In the genomic region with DNA sequence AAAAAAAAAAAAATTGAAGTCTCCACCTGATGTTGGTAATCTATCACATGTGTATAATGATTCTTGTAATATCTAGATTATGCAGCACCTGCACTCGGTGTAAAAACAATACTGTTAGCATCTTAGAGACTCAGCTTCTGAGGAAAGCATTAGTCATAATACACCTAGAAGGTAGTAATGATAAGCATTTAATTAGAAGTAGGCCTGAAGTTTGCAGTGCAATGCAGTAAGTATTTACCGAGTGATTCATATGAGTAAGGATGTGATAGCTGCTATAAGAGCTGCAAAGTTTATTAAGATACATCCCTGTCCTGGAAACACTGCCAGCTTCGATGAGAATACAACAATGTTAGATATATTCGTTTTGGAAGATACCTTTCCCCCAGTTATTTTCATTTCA, we compare ENCODE assay signal across 23 cellular contexts.
DNase-seq lines count a peak whose midpoint lies in the region; ATAC-seq, FAIRE-seq and TF ChIP-seq lines count a peak whose summit lies in the region.
"Had no signal": no experiment of that assay in that cellular context is flagged by ENCODE, and none has a peak within 500 bp of the region (broad histone marks: within the 10 kb centered on the region; RNA-seq: fewer than 3 reads in every experiment).

No MANE protein-coding gene starts in this region.

- no peak overlapping the region for H3K4me3 Mint-ChIP-seq in endothelial cell (ENCODE audit: unreplicated experiment)
- H3K4me3 Mint-ChIP-seq: CD4-positive, alpha-beta T cell; T-cell had no signal

- peaks cover 1% of the 10 kb centered on the region for H3K27me3 Mint-ChIP-seq in endothelial cell (ENCODE audit: unreplicated experiment)
- H3K27me3 Mint-ChIP-seq: CD4-positive, alpha-beta T cell; T-cell had no signal

- H3K4me2 ChIP-seq in A549, result peak overlapping the region; percentile 76
- no peak overlapping the region for H3K4me2 ChIP-seq in GM23248 (ENCODE audit: unreplicated experiment)
- H3K4me2 ChIP-seq: BLaER1 had no signal

- H3K79me2 ChIP-seq in GM23248 (ENCODE audit: insufficient read depth), result peaks cover 22% of the 10 kb centered on the region

- H3K9me3 Mint-ChIP-seq in endothelial cell (ENCODE audit: unreplicated experiment), result no peaks in the 10 kb centered on the region

- in situ Hi-C loops in GM23248 (cut with MboI), result no loop called here

- no peak for TF ChIP-seq POLR2A in A549 (IDR thresholded peaks at IDR 0.05; ENCODE audit: low read length)

- H3K9ac ChIP-seq in GM23248, result no peak overlapping the region
- H3K9ac ChIP-seq: BLaER1 had no signal

- H2AFZ ChIP-seq in GM23248, result no peak overlapping the region

- CTCF ChIA-PET in A549 (lab: Yijun Ruan, JAX) (interaction anchor here (0.9 kb wide), 1 partner anchor 226 kb away, joined by 3 read pairs; no protein-coding TSS in a partner anchor), RWPE1 (lab: Yijun Ruan, JAX) (no interaction called here)

- FAIRE-seq in A549 (lab: Jason Lieb, UNC), result peak; percentile 18
- FAIRE-seq: H1 had no signal

- H3K9me3 ChIP-seq in A549, result no peaks in the 10 kb centered on the region
- no peaks in the 10 kb centered on the region for H3K9me3 ChIP-seq in GM23248 (ENCODE audit: low read depth)
- peaks cover 0 to 5% of the 10 kb centered on the region in 2 donors for H3K9me3 ChIP-seq in left lung
- H3K9me3 ChIP-seq: BLaER1 had no signal

- H3F3A ChIP-seq in GM23248 (ENCODE audit: insufficient read depth), result peaks cover 65% of the 10 kb centered on the region

- peaks cover 4% of the 10 kb centered on the region for H3K4me1 Mint-ChIP-seq in endothelial cell (ENCODE audit: unreplicated experiment)
- H3K4me1 Mint-ChIP-seq: T-cell had no signal

- no peaks in the 10 kb centered on the region; the same call in 1 of the 2 replicates for H3K36me3 ChIP-seq in GM23248 (ENCODE audit: low read depth)
- no peaks in the 10 kb centered on the region for H3K36me3 ChIP-seq in left lung
- H3K36me3 ChIP-seq: BLaER1 had no signal

- H3K4me1 ChIP-seq in A549 (peaks cover 39% of the 10 kb centered on the region), GM23248 (ENCODE audit: insufficient read depth) (peaks cover 57% of the 10 kb centered on the region), left lung (no peaks in the 10 kb centered on the region)
- H3K4me1 ChIP-seq: BLaER1 had no signal

- no peak for TF ChIP-seq RAD21 in A549 (conservative IDR thresholded peaks at IDR 0.05 in 1 of 2, IDR thresholded peaks at IDR 0.05 in 1 of 2)

- DNase-seq in A549 (ENCODE audit: low read depth in 1 of 2, low spot score in 1 of 2) (peak in 1 of 2 experiments; percentile 26), GM23248 (peak; percentile 42), RWPE1 (ENCODE audit: low spot score) (peak; percentile 52), left lung (no peak), DMS 273 (lab: John Stamatoyannopoulos, UW; ENCODE audit: unreplicated experiment) (no peak), endothelial cell (ENCODE audit: low spot score) (no peak), hypothalamus (lab: John Stamatoyannopoulos, UW) (no peak)
- DNase-seq in stimulated activated CD4-positive, alpha-beta T cell treated with anti-CD3 and anti-CD28 coated beads, Interleukin-4, amount 100 ng/mL, for 4 hours, result no peak
- DNase-seq: CD4-positive, alpha-beta T cell; COR-L47; GF-D8; NCI-H1092 treated with DMSO at 0.1 percent for 48 hours; NCI-H2081; NCI-H2171; NCI-H524 treated with DMSO at 0.1 percent for 48 hours; NCI-H82; OCI-M1; RPMI8226; SIG-M5; T-cell had no signal

- TF ChIP-seq CTCF in A549 (IDR thresholded peaks at IDR 0.05), result no peak
- TF ChIP-seq CTCF in RWPE1 (conservative IDR thresholded peaks at IDR 0.05; ENCODE audit: low read depth), result no peak
- no peak for TF ChIP-seq CTCF in left lung (IDR thresholded peaks at IDR 0.05)
- TF ChIP-seq CTCF in endothelial cell (IDR thresholded peaks at IDR 0.05; ENCODE audit: unreplicated experiment), result no peak

- H3K27me3 ChIP-seq in GM23248 (replicated peaks; ENCODE audit: insufficient read depth) (no peaks in the 10 kb centered on the region), left lung (no peaks in the 10 kb centered on the region)
- H3K27me3 ChIP-seq: BLaER1 had no signal

- H3K4me3 ChIP-seq in A549, result no peak overlapping the region
- H3K4me3 ChIP-seq in GM23248, result no peak overlapping the region
- no peak overlapping the region for H3K4me3 ChIP-seq in left lung
- H3K4me3 ChIP-seq: BLaER1 had no signal

- POLR2A ChIA-PET in A549 (lab: Yijun Ruan, JAX) (interaction anchor here (1.5 kb wide), 1 partner anchor 29 kb away, joined by 3 read pairs; no protein-coding TSS in a partner anchor), RWPE1 (lab: Yijun Ruan, JAX; ENCODE audit: low non-redundant PET) (no interaction called here)

- intact Hi-C loops in left lung (cut with DNase I), result no loop called here

- 4% methylated on average over 4 of the region's 4 CpGs for WGBS in A549 (ENCODE audit: missing lambda C conversion rate)
- 59 to 63% methylated on average over 4 of the region's 4 CpGs for WGBS in GM23248 (ENCODE audit: low coverage in 1 of 2, low lambda C conversion rate in 2 of 2, missing lambda C conversion rate in 2 of 2), 2 experiments

- no peaks in the 10 kb centered on the region for H4K20me1 ChIP-seq in GM23248 (ENCODE audit: insufficient read depth)
- H4K20me1 ChIP-seq: BLaER1 had no signal

- TF ChIP-seq EP300 in A549 (IDR thresholded peaks at IDR 0.05), result no peak

- peak; percentile 52 to 77; a peak in 4 of 6 replicates for ATAC-seq in A549
- ATAC-seq in left lung, result peak; percentile 86
- ATAC-seq: HCT116, T-cell had no signal

- H3K27ac Mint-ChIP-seq in endothelial cell (ENCODE audit: unreplicated experiment), result no peak overlapping the region
- H3K27ac Mint-ChIP-seq: CD4-positive, alpha-beta T cell; T-cell had no signal

- H3K9me2 ChIP-seq in GM23248 (ENCODE audit: insufficient read depth), result no peaks in the 10 kb centered on the region

- H3K36me3 Mint-ChIP-seq in endothelial cell (ENCODE audit: low read depth, unreplicated experiment), result no peaks in the 10 kb centered on the region
- H3K36me3 Mint-ChIP-seq: T-cell had no signal

- H3K27ac ChIP-seq in A549, result peak overlapping the region; percentile 67 to 69
- peak overlapping the region; percentile 89 for H3K27ac ChIP-seq in GM23248
- H3K27ac ChIP-seq in RWPE1, result no peak overlapping the region
- no peak overlapping the region for H3K27ac ChIP-seq in left lung
- H3K27ac ChIP-seq: BLaER1 had no signal

TF ChIP-seq in A549, 52 proteins besides CTCF, POLR2A, EP300 and RAD21:
- TF ChIP-seq CEBPB (IDR thresholded peaks at IDR 0.05) (0 out of 4 replicates have a peak, but pooled peaks of 1 of the 2 experiments have one; percentile 9), CHD2 (IDR thresholded peaks at IDR 0.05; ENCODE audit: low read length, partially characterized antibody) (no peak), EHMT2 (IDR thresholded peaks at IDR 0.05; ENCODE audit: low read depth) (no peak), JUNB (IDR thresholded peaks at IDR 0.05) (peak; percentile 34; the same call in 1 of the 2 replicates), GATA3 (IDR thresholded peaks at IDR 0.05; ENCODE audit: borderline replicate concordance) (peak; percentile 31; the same call in 1 of the 2 replicates), NR3C1 (IDR thresholded peaks at IDR 0.05) (no peak), FOSL2 (IDR thresholded peaks at IDR 0.05) (no peak), FOSL2 (CRISPR knock-in tag; IDR thresholded peaks at IDR 0.05) (peak; percentile 67)
- TF ChIP-seq, protein P1, sequence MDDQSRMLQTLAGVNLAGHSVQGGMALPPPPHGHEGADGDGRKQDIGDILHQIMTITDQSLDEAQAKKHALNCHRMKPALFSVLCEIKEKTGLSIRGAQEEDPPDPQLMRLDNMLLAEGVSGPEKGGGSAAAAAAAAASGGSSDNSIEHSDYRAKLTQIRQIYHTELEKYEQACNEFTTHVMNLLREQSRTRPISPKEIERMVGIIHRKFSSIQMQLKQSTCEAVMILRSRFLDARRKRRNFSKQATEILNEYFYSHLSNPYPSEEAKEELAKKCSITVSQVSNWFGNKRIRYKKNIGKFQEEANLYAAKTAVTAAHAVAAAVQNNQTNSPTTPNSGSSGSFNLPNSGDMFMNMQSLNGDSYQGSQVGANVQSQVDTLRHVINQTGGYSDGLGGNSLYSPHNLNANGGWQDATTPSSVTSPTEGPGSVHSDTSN (IDR thresholded peaks at IDR 0.05), result no peak

Comparison
In these comparisons a context has a peak if more than half of its experiments do, and no peak if none do; other contexts are left out.
1. DNase-seq: peak in GM23248 (single experiment) and RWPE1 (single experiment); none in left lung (0 of 2), DMS 273 (single experiment), endothelial cell (single experiment), hypothalamus (0 of 51) and stimulated activated CD4-positive, alpha-beta T cell treated with anti-CD3 and anti-CD28 coated beads, Interleukin-4, amount 100 ng/mL, for 4 hours (0 of 2).
2. H3K27ac ChIP-seq: peak in A549 (2 of 2) and GM23248 (single experiment); none in RWPE1 (single experiment) and left lung (0 of 2).